In the genomic region with DNA sequence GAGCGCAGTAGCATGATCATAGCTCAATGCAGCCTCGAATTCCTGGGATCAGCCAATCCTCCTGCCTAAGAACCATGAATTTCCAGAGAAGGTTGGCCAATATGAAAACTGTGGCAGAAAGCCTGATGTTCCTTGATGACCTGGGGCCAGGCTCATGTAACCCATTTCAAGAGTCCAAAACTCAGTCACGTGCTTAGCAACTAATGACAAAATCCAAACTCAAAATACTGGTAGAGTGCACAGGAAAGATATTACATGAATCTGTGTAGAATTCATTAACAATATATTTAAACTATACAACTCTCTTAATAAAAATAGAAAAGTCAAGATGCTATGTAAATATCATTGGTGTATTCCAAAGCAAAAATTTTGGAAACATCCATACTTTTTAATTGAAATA, we compare ENCODE assay signal across 7 cellular contexts.
"Had no signal": no experiment of that assay in that cellular context is flagged by ENCODE, and none has a peak within 500 bp of the region (broad histone marks: within the 10 kb centered on the region; RNA-seq: fewer than 3 reads in every experiment).

No MANE protein-coding gene starts in this region.

- FAIRE-seq: G401.6, GM12891, GM12892, GM18507, GM19239 had no signal

- DNase-seq: GDM1, GF-D8 had no signal
